Comparison of ENCODE assay signal across 8 cellular contexts in the genomic region with DNA sequence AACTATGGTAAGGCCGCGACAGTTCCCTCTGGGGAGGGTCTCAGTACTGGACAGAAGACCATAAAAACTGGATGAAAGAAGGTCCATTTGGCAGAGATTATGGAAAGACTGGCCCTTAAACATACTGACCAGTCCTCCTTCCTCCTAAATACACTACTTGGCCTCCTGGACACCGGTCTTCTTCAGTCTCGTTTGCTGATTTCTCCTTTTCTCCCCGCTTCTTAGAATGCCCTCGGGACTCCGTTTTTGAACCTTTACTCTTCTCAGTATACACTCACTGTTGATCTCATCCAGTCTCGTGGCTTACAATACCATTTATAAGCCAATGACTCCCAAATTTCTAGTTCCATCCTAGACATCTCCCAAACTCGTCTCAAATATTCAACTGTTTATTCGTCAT. TPM values are rescaled to one million over a fixed set of nuclear protein-coding genes. Genes with fewer than 3 reads are reported as not detected.
DNase-seq lines count a peak whose midpoint lies in the region; ATAC-seq lines count a peak whose summit lies in the region.

No MANE protein-coding gene starts in this region.

- peak overlapping the region; percentile 71 to 92 (median 87) for H3K9ac ChIP-seq in subcutaneous abdominal adipose tissue (ENCODE audit: low read length in 5 of 5)

- peak; percentile 10 for DNase-seq in NCI-H146 treated with DMSO at 0.1 percent for 48 hours (lab: John Stamatoyannopoulos, UW; ENCODE audit: unreplicated experiment)
- no peak for DNase-seq in NCI-H146 (lab: John Stamatoyannopoulos, UW)
- no peak for DNase-seq in activated T-helper 1 cell treated with anti-CD3 and anti-CD28 coated beads, Interleukin-12 subunit alpha, Interleukin-12 subunit beta, Interleukin-2, Interleukin-4 antibody, amounts not matched to agents 30 ng/mL and 10 ng/mL and 1 ng/mL, durations not matched to agents 14 hours and 24 hours and 36 hours (ENCODE audit: low spot score)
- no peak for DNase-seq in iPS DF 6.9 (ENCODE audit: low read depth, low spot score)
- DNase-seq in H4 (ENCODE audit: low spot score): no peak

- peak overlapping the region; percentile 89 for H3K4me3 Mint-ChIP-seq in activated T-helper 1 cell treated with anti-CD3 and anti-CD28 coated beads, Interleukin-12 subunit alpha, Interleukin-12 subunit beta, Interleukin-2, Interleukin-4 antibody, amounts not matched to agents 30 ng/mL and 10 ng/mL and 1 ng/mL, durations not matched to agents 14 hours and 24 hours and 36 hours

- H3K36me3 ChIP-seq in iPS DF 6.9 (ENCODE audit: control insufficient read depth, insufficient read depth, low read length): peaks cover 15% of the 10 kb centered on the region
- H3K36me3 ChIP-seq in subcutaneous abdominal adipose tissue (ENCODE audit: control insufficient read depth in 5 of 5, insufficient read depth in 5 of 5, low read length in 5 of 5): peaks cover 11 to 29% (median 25%) of the 10 kb centered on the region in 5 donors

- H3K27ac Mint-ChIP-seq in activated T-helper 1 cell treated with anti-CD3 and anti-CD28 coated beads, Interleukin-12 subunit alpha, Interleukin-12 subunit beta, Interleukin-2, Interleukin-4 antibody, amounts not matched to agents 30 ng/mL and 10 ng/mL and 1 ng/mL, durations not matched to agents 14 hours and 24 hours and 36 hours: peak overlapping the region; percentile 96

- H3K27me3 ChIP-seq in iPS DF 6.9 (ENCODE audit: control insufficient read depth, insufficient read depth, low read length): no peaks in the 10 kb centered on the region
- no peaks in the 10 kb centered on the region for H3K27me3 ChIP-seq in subcutaneous abdominal adipose tissue (ENCODE audit: control insufficient read depth in 5 of 5, insufficient read depth in 4 of 5, low read length in 5 of 5)

- H3K27ac ChIP-seq in iPS DF 6.9 (ENCODE audit: low read length): no peak overlapping the region
- H3K27ac ChIP-seq in subcutaneous abdominal adipose tissue (ENCODE audit: low read depth, low read length): peak overlapping the region; percentile 83

- intact Hi-C loops in activated T-helper 1 cell treated with anti-CD3 and anti-CD28 coated beads, Interleukin-12 subunit alpha, Interleukin-12 subunit beta, Interleukin-2, Interleukin-4 antibody, amounts not matched to agents 30 ng/mL and 10 ng/mL and 1 ng/mL, durations not matched to agents 14 hours and 24 hours and 36 hours (cut with micrococcal nuclease): loop anchor here (1.0 kb wide), 4 partner anchors 26 to 153 kb away; partner anchors contain the start of genes RIIAD1 and TDRKH

- peaks cover 34% of the 10 kb centered on the region for H3K36me3 Mint-ChIP-seq in activated T-helper 1 cell treated with anti-CD3 and anti-CD28 coated beads, Interleukin-12 subunit alpha, Interleukin-12 subunit beta, Interleukin-2, Interleukin-4 antibody, amounts not matched to agents 30 ng/mL and 10 ng/mL and 1 ng/mL, durations not matched to agents 14 hours and 24 hours and 36 hours (ENCODE audit: low read depth)

- no peaks in the 10 kb centered on the region for H3K9me3 Mint-ChIP-seq in activated T-helper 1 cell treated with anti-CD3 and anti-CD28 coated beads, Interleukin-12 subunit alpha, Interleukin-12 subunit beta, Interleukin-2, Interleukin-4 antibody, amounts not matched to agents 30 ng/mL and 10 ng/mL and 1 ng/mL, durations not matched to agents 14 hours and 24 hours and 36 hours

- no peaks in the 10 kb centered on the region for H3K27me3 Mint-ChIP-seq in activated T-helper 1 cell treated with anti-CD3 and anti-CD28 coated beads, Interleukin-12 subunit alpha, Interleukin-12 subunit beta, Interleukin-2, Interleukin-4 antibody, amounts not matched to agents 30 ng/mL and 10 ng/mL and 1 ng/mL, durations not matched to agents 14 hours and 24 hours and 36 hours (ENCODE audit: insufficient read depth)

- 100% methylated on average over 2 of the region's 10 CpGs for WGBS in iPS DF 6.9 (ENCODE audit: insufficient coverage, insufficient read length)

- no peak for ATAC-seq in HG03159 (IDR thresholded peaks at IDR 0.05; ENCODE audit: unreplicated experiment)
- ATAC-seq in GM18861 (IDR thresholded peaks at IDR 0.05; ENCODE audit: unreplicated experiment): no peak

- peak overlapping the region; percentile 88; the same call in 1 of the 2 replicates for H3K4me3 ChIP-seq in iPS DF 6.9 (ENCODE audit: low read length)
- peak overlapping the region; percentile 79 to 93 (median 83) for H3K4me3 ChIP-seq in subcutaneous abdominal adipose tissue (ENCODE audit: low read depth in 1 of 5, low read length in 5 of 5)

- H3K9me3 ChIP-seq in iPS DF 6.9 (ENCODE audit: control insufficient read depth, insufficient read depth, low read length) (no peaks in the 10 kb centered on the region), subcutaneous abdominal adipose tissue (ENCODE audit: control insufficient read depth in 5 of 5, low read length in 5 of 5) (no peaks in the 10 kb centered on the region)

- peaks cover 1% of the 10 kb centered on the region; the same call in 1 of the 2 replicates for H3K4me1 ChIP-seq in iPS DF 6.9 (ENCODE audit: control insufficient read depth, insufficient read depth, low read length)
- peaks cover 2 to 21% (median 15%) of the 10 kb centered on the region in 5 donors for H3K4me1 ChIP-seq in subcutaneous abdominal adipose tissue (ENCODE audit: control insufficient read depth in 5 of 5, insufficient read depth in 5 of 5, low read length in 5 of 5)

- H3K4me1 Mint-ChIP-seq in activated T-helper 1 cell treated with anti-CD3 and anti-CD28 coated beads, Interleukin-12 subunit alpha, Interleukin-12 subunit beta, Interleukin-2, Interleukin-4 antibody, amounts not matched to agents 30 ng/mL and 10 ng/mL and 1 ng/mL, durations not matched to agents 14 hours and 24 hours and 36 hours (ENCODE audit: low read depth): peaks cover 39% of the 10 kb centered on the region

RNA-seq across cellular contexts. Expression of gene MRPL9, which starts 0.7 kb away (rescaled TPM):
- total RNA-seq in activated T-helper 1 cell treated with anti-CD3 and anti-CD28 coated beads, Interleukin-12 subunit alpha, Interleukin-12 subunit beta, Interleukin-2, Interleukin-4 antibody, amounts not matched to agents 30 ng/mL and 10 ng/mL and 1 ng/mL, durations not matched to agents 14 hours and 24 hours and 36 hours: 136 and 141 TPM in 2 replicates
- total RNA-seq in H4 (2014; rRNA removed; shearing (Covaris generic)): 74.8 and 88.5 TPM in 2 replicates

RNA-seq across cellular contexts. Expression of gene TDRKH, which starts 26.3 kb away (rescaled TPM):
- 14.6 and 16.4 TPM in 2 replicates for total RNA-seq in activated T-helper 1 cell treated with anti-CD3 and anti-CD28 coated beads, Interleukin-12 subunit alpha, Interleukin-12 subunit beta, Interleukin-2, Interleukin-4 antibody, amounts not matched to agents 30 ng/mL and 10 ng/mL and 1 ng/mL, durations not matched to agents 14 hours and 24 hours and 36 hours
- 2.1 and 2.4 TPM in 2 replicates for total RNA-seq in H4 (2014; rRNA removed; shearing (Covaris generic))

RNA-seq across cellular contexts. Expression of gene LINGO4, which starts 41.2 kb away (rescaled TPM):
- 0.07 and 0.10 TPM in 2 replicates for total RNA-seq in activated T-helper 1 cell treated with anti-CD3 and anti-CD28 coated beads, Interleukin-12 subunit alpha, Interleukin-12 subunit beta, Interleukin-2, Interleukin-4 antibody, amounts not matched to agents 30 ng/mL and 10 ng/mL and 1 ng/mL, durations not matched to agents 14 hours and 24 hours and 36 hours
- not detected in 2 replicates for total RNA-seq in H4 (2014; rRNA removed; shearing (Covaris generic))

RNA-seq across cellular contexts. Expression of gene RIIAD1, which starts 42.7 kb away (rescaled TPM):
- total RNA-seq in activated T-helper 1 cell treated with anti-CD3 and anti-CD28 coated beads, Interleukin-12 subunit alpha, Interleukin-12 subunit beta, Interleukin-2, Interleukin-4 antibody, amounts not matched to agents 30 ng/mL and 10 ng/mL and 1 ng/mL, durations not matched to agents 14 hours and 24 hours and 36 hours: not detected in 2 replicates
- total RNA-seq in H4 (2014; rRNA removed; shearing (Covaris generic)): not detected in 2 replicates

RNA-seq across cellular contexts. Expression of gene CELF3, which starts 47.4 kb away (rescaled TPM):
- not detected in 2 replicates for total RNA-seq in activated T-helper 1 cell treated with anti-CD3 and anti-CD28 coated beads, Interleukin-12 subunit alpha, Interleukin-12 subunit beta, Interleukin-2, Interleukin-4 antibody, amounts not matched to agents 30 ng/mL and 10 ng/mL and 1 ng/mL, durations not matched to agents 14 hours and 24 hours and 36 hours
- total RNA-seq in H4 (2014; rRNA removed; shearing (Covaris generic)): not detected in 2 replicates
